24 cellular contexts compared by ENCODE assay signal in the genomic region with DNA sequence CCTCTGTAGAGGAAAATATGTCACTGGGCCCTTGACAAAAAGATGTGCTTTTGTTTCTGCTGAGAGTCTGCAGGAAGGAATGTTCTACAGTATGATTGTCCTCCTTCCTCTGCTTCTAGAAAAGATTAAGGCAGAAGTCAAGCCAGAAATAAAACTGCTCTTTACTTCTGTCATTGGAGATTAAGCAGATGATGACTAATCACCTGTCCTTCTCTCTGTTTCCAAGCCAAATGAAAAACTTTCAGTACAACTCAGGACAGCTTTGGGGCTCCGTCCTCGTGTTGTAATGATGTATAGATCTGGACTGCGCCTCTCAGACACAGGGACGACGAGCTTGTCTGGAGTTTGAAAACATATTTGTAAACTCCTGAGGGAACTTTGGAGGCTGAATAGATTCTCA.
DNase-seq lines count a peak whose midpoint lies in the region; ATAC-seq and TF ChIP-seq lines count a peak whose summit lies in the region.
"Had no signal": no experiment of that assay in that cellular context is flagged by ENCODE, and none has a peak within 500 bp of the region (broad histone marks: within the 10 kb centered on the region; RNA-seq: fewer than 3 reads in every experiment).

No MANE protein-coding gene starts in this region.

- no peak overlapping the region for H3K4me3 ChIP-seq in PC-3 (ENCODE audit: low read length)
- H3K4me3 ChIP-seq in esophagus squamous epithelium = peak overlapping the region in 1 of 4 donors; percentile 29
- H3K4me3 ChIP-seq in stomach smooth muscle (ENCODE audit: low read length in 2 of 2) = peak overlapping the region in 1 of 2 donors; percentile 23
- H3K4me3 ChIP-seq: prostate gland had no signal

- H3K27ac ChIP-seq in PC-3 (ENCODE audit: low read length) (no peak overlapping the region), esophagus squamous epithelium (peak overlapping the region in 3 of 4 donors; percentile 15 to 49 (median 31)), stomach smooth muscle (ENCODE audit: low read length) (peak overlapping the region; percentile 50)
- H3K27ac ChIP-seq: prostate gland had no signal

- H3K27me3 ChIP-seq in PC-3 (ENCODE audit: low read length) = no peaks in the 10 kb centered on the region
- no peaks in the 10 kb centered on the region for H3K27me3 ChIP-seq in esophagus squamous epithelium
- H3K27me3 ChIP-seq in stomach smooth muscle (ENCODE audit: control insufficient read depth in 1 of 2, insufficient read depth in 2 of 2, low read length in 2 of 2) = no peaks in the 10 kb centered on the region

- BruUV-seq in PC-3 (replicated peaks; lab: Mats Ljungman, UMichigan) = no TSS peak

- CTCF ChIA-PET in PC-3 (lab: Charles Lee) = no interaction called here

- peak; percentile 23 for DNase-seq in PC-3
- DNase-seq in esophagus squamous epithelium (lab: John Stamatoyannopoulos, UW) = no peak
- DNase-seq in mesothelial cell of epicardium (ENCODE audit: low spot score in 2 of 2, unreplicated experiment in 2 of 2) = no peak
- no peak for DNase-seq in activated CD4-positive, alpha-beta T cell treated with anti-CD3 and anti-CD28 coated beads, Interleukin-2, amount 50 U/mL, for 4 hours
- no peak for DNase-seq in activated CD4-positive, alpha-beta T cell treated with anti-CD3 and anti-CD28 coated beads, Interleukin-2, amount 10 ng/mL, durations not matched to agents 24 days and 14 days
- DNase-seq: activated CD4-positive, alpha-beta T cell treated with anti-CD3 and anti-CD28 coated beads, Interleukin-2, amount 10 ng/mL, durations not matched to agents 7 days and 5 days; activated CD8-positive, alpha-beta memory T cell treated with anti-CD3 and anti-CD28 coated beads, Interleukin-2, amount 50 U/mL, for 48 hours; activated effector memory CD4-positive, alpha-beta T cell treated with anti-CD3 and anti-CD28 coated beads, Interleukin-2, amount 50 U/mL, for 16 hours; AML-193; amniotic stem cell; COR-L47; effector memory CD4-positive, alpha-beta T cell; foreskin melanocyte; KBM-7; NCI-H1048; NCI-H2029; stimulated activated CD4-positive, alpha-beta T cell treated with anti-CD3 and anti-CD28 coated beads, Interleukin-15, amount 100 ng/mL, for 24 hours had no signal

- H2AFZ ChIP-seq in PC-3 (ENCODE audit: low read length) = no peak overlapping the region

- peaks cover 21% of the 10 kb centered on the region for H3K4me1 Mint-ChIP-seq in mesothelial cell of epicardium
- H3K4me1 Mint-ChIP-seq in activated CD4-positive, alpha-beta T cell treated with anti-CD3 and anti-CD28 coated beads, Interleukin-2, amount 10 ng/mL, durations not matched to agents 24 days and 14 days = peaks cover 4% of the 10 kb centered on the region
- H3K4me1 Mint-ChIP-seq: stimulated activated effector memory CD8-positive, alpha-beta T cell treated with anti-CD3 and anti-CD28 coated beads, Interleukin-12 subunit alpha, Interleukin-12 subunit beta, amount 100 ng/mL, for 72 hours had no signal

- no peak overlapping the region for H3K4me3 Mint-ChIP-seq in mesothelial cell of epicardium
- no peak overlapping the region for H3K4me3 Mint-ChIP-seq in activated CD4-positive, alpha-beta T cell treated with anti-CD3 and anti-CD28 coated beads, Interleukin-2, amount 10 ng/mL, durations not matched to agents 24 days and 14 days
- H3K4me3 Mint-ChIP-seq: activated CD4-positive, alpha-beta T cell treated with anti-CD3 and anti-CD28 coated beads, Interleukin-2, amount 10 ng/mL, durations not matched to agents 7 days and 5 days; memory B cell; neural crest cell; stimulated activated effector memory CD8-positive, alpha-beta T cell treated with anti-CD3 and anti-CD28 coated beads, Interleukin-12 subunit alpha, Interleukin-12 subunit beta, amount 100 ng/mL, for 72 hours had no signal

- no peaks in the 10 kb centered on the region for H3K9me2 ChIP-seq in PC-3 (replicated peaks; ENCODE audit: low read length)

- H4K20me1 ChIP-seq in PC-3 (ENCODE audit: low read length) = no peaks in the 10 kb centered on the region

- no peaks in the 10 kb centered on the region for H3K36me3 ChIP-seq in PC-3 (ENCODE audit: low read depth, low read length)
- H3K36me3 ChIP-seq in esophagus squamous epithelium = no peaks in the 10 kb centered on the region
- H3K36me3 ChIP-seq in stomach smooth muscle (ENCODE audit: control insufficient read depth in 2 of 2, insufficient read depth in 2 of 2, low read length in 2 of 2) = no peaks in the 10 kb centered on the region
- H3K36me3 ChIP-seq: prostate gland had no signal

- peak overlapping the region; percentile 55 for H3K27ac Mint-ChIP-seq in mesothelial cell of epicardium
- H3K27ac Mint-ChIP-seq in activated CD4-positive, alpha-beta T cell treated with anti-CD3 and anti-CD28 coated beads, Interleukin-2, amount 10 ng/mL, durations not matched to agents 24 days and 14 days = no peak overlapping the region
- H3K27ac Mint-ChIP-seq: activated CD4-positive, alpha-beta T cell treated with anti-CD3 and anti-CD28 coated beads, Interleukin-2, amount 10 ng/mL, durations not matched to agents 7 days and 5 days; memory B cell; stimulated activated effector memory CD8-positive, alpha-beta T cell treated with anti-CD3 and anti-CD28 coated beads, Interleukin-12 subunit alpha, Interleukin-12 subunit beta, amount 100 ng/mL, for 72 hours had no signal

- POLR2A ChIA-PET in PC-3 (lab: Charles Lee; ENCODE audit: unreplicated experiment) = no interaction called here

- intact Hi-C loops in PC-3 (cut with micrococcal nuclease) = no loop called here
- intact Hi-C loops in esophagus squamous epithelium (cut with DNase I) = no loop called here
- intact Hi-C loops in activated CD4-positive, alpha-beta T cell treated with anti-CD3 and anti-CD28 coated beads, Interleukin-2, amount 10 ng/mL, durations not matched to agents 24 days and 14 days (cut with micrococcal nuclease) = loop anchor here (10.0 kb wide), 2 partner anchors 453 to 467 kb away; no protein-coding TSS in a partner anchor

- no peaks in the 10 kb centered on the region for H3K27me3 Mint-ChIP-seq in mesothelial cell of epicardium (ENCODE audit: low read depth)
- peaks cover under 1% of the 10 kb centered on the region for H3K27me3 Mint-ChIP-seq in activated CD4-positive, alpha-beta T cell treated with anti-CD3 and anti-CD28 coated beads, Interleukin-2, amount 10 ng/mL, durations not matched to agents 24 days and 14 days
- H3K27me3 Mint-ChIP-seq: activated CD4-positive, alpha-beta T cell treated with anti-CD3 and anti-CD28 coated beads, Interleukin-2, amount 10 ng/mL, durations not matched to agents 7 days and 5 days had no signal

- H3K4me1 ChIP-seq in PC-3 (ENCODE audit: insufficient read depth, low read length) = peaks cover 27% of the 10 kb centered on the region
- peaks cover 0 to 25% (median 0%) of the 10 kb centered on the region in 3 donors for H3K4me1 ChIP-seq in esophagus squamous epithelium
- H3K4me1 ChIP-seq in stomach smooth muscle (ENCODE audit: control insufficient read depth, insufficient read depth, low read length) = peaks cover 20% of the 10 kb centered on the region
- H3K4me1 ChIP-seq: prostate gland had no signal

- peak; percentile 25; the same call in 1 of the 2 replicates for ATAC-seq in PC-3
- ATAC-seq in GM18498 (IDR thresholded peaks at IDR 0.05; ENCODE audit: unreplicated experiment) = no peak
- no peak for ATAC-seq in HG03354 (IDR thresholded peaks at IDR 0.05; ENCODE audit: poor library complexity, severe bottlenecking, unreplicated experiment)
- ATAC-seq: stimulated activated effector memory CD8-positive, alpha-beta T cell treated with anti-CD3 and anti-CD28 coated beads, Interleukin-12 subunit alpha, Interleukin-12 subunit beta, amount 100 ng/mL, for 72 hours had no signal

- TF ChIP-seq CTCF in PC-3 (conservative IDR thresholded peaks at IDR 0.05; ENCODE audit: low read depth, low read length) = no peak
- no peak for TF ChIP-seq CTCF in esophagus squamous epithelium (IDR thresholded peaks at IDR 0.05)
- no peak for TF ChIP-seq CTCF in mesothelial cell of epicardium (IDR thresholded peaks at IDR 0.05; ENCODE audit: unreplicated experiment)

- H3F3A ChIP-seq in PC-3 (ENCODE audit: low read length, unreplicated experiment) = no peaks in the 10 kb centered on the region

- H3K9ac ChIP-seq in PC-3 (ENCODE audit: low read length) (no peak overlapping the region), stomach smooth muscle (ENCODE audit: low read length in 2 of 2) (peak overlapping the region in 1 of 2 donors; percentile 1)

- H3K79me2 ChIP-seq in PC-3 (ENCODE audit: low read length) = no peaks in the 10 kb centered on the region

- H3K9me3 ChIP-seq in PC-3 (ENCODE audit: low read length) (no peaks in the 10 kb centered on the region), esophagus squamous epithelium (no peaks in the 10 kb centered on the region), stomach smooth muscle (ENCODE audit: control insufficient read depth in 2 of 2, low read length in 2 of 2) (no peaks in the 10 kb centered on the region)
- H3K9me3 ChIP-seq: prostate gland had no signal

- TF ChIP-seq POLR2A in esophagus squamous epithelium (IDR thresholded peaks at IDR 0.05) = no peak

- 32% methylated on average over 5 of the region's 5 CpGs for WGBS in esophagus squamous epithelium, 2 donors

- H3K9me3 Mint-ChIP-seq in mesothelial cell of epicardium = peaks cover 7% of the 10 kb centered on the region
- no peaks in the 10 kb centered on the region for H3K9me3 Mint-ChIP-seq in activated CD4-positive, alpha-beta T cell treated with anti-CD3 and anti-CD28 coated beads, Interleukin-2, amount 10 ng/mL, durations not matched to agents 24 days and 14 days
- H3K9me3 Mint-ChIP-seq: activated CD4-positive, alpha-beta T cell treated with anti-CD3 and anti-CD28 coated beads, Interleukin-2, amount 10 ng/mL, durations not matched to agents 7 days and 5 days; memory B cell; stimulated activated effector memory CD8-positive, alpha-beta T cell treated with anti-CD3 and anti-CD28 coated beads, Interleukin-12 subunit alpha, Interleukin-12 subunit beta, amount 100 ng/mL, for 72 hours had no signal

- no peak overlapping the region for H3K4me2 ChIP-seq in PC-3 (ENCODE audit: low read length)

- no peaks in the 10 kb centered on the region for H3K36me3 Mint-ChIP-seq in mesothelial cell of epicardium
- H3K36me3 Mint-ChIP-seq in activated CD4-positive, alpha-beta T cell treated with anti-CD3 and anti-CD28 coated beads, Interleukin-2, amount 10 ng/mL, durations not matched to agents 24 days and 14 days (ENCODE audit: low read depth) = no peaks in the 10 kb centered on the region
- H3K36me3 Mint-ChIP-seq: memory B cell; stimulated activated effector memory CD8-positive, alpha-beta T cell treated with anti-CD3 and anti-CD28 coated beads, Interleukin-12 subunit alpha, Interleukin-12 subunit beta, amount 100 ng/mL, for 72 hours had no signal
